ENCODE assay signal across 13 cellular contexts in the genomic region with DNA sequence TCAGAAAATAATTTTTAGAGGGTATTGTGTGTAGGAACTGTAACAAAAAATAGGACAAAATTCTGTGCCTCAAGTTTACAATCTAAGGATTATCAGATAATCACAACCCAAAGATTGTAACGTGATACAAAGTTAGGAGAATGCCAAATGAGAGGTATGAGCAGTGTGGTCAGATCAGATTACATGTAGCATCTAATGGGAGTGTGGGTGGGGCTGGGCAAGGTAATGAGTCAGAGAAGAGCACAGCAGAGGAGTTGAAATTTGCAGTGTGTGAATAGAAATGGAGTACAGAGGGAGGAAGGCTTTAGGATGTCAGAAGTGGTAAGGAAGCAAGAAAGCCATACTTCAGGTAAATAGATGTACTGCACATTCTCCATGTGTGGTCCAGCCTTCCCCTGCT.
DNase-seq lines count a peak whose midpoint lies in the region; ATAC-seq and TF ChIP-seq lines count a peak whose summit lies in the region.
"Had no signal": no experiment of that assay in that cellular context is flagged by ENCODE, and none has a peak within 500 bp of the region (broad histone marks: within the 10 kb centered on the region; RNA-seq: fewer than 3 reads in every experiment).

No MANE protein-coding gene starts in this region.

- H3K27ac ChIP-seq in SK-N-SH (ENCODE audit: low read depth in 2 of 2, low read length in 1 of 2) (no peak overlapping the region), sigmoid colon (no peak overlapping the region), neural progenitor cell (no peak overlapping the region)

- WGBS in SK-N-SH (ENCODE audit: low lambda C conversion rate): 0% methylated on average over 1 of the region's 1 CpG
- WGBS in sigmoid colon, 2 donors: 16 to 44% methylated on average over 1 of the region's 1 CpG

- intact Hi-C loops in sigmoid colon (cut with DNase I): no loop called here

- H3K79me2 ChIP-seq in SK-N-SH (ENCODE audit: insufficient read depth) (no peaks in the 10 kb centered on the region), neural progenitor cell (ENCODE audit: low read depth) (no peaks in the 10 kb centered on the region)

- H3K27me3 ChIP-seq in SK-N-SH (ENCODE audit: insufficient read depth) (no peaks in the 10 kb centered on the region), sigmoid colon (no peaks in the 10 kb centered on the region), neural progenitor cell (no peaks in the 10 kb centered on the region)

- no peak overlapping the region for H3K9ac ChIP-seq in SK-N-SH
- H3K9ac ChIP-seq in neural progenitor cell: no peak overlapping the region

- ATAC-seq in SK-N-SH treated with all-trans-retinoic acid at 6 μM for 48 hours (0 out of 3 replicates have a peak, but pooled peaks have one; percentile 18), GM21526 (IDR thresholded peaks at IDR 0.05; ENCODE audit: low FRiP score, unreplicated experiment) (no peak)
- ATAC-seq: activated CD8-positive, alpha-beta memory T cell treated with anti-CD3 and anti-CD28 coated beads, Interleukin-2, amount 10 ng/mL, durations not matched to agents 7 days and 5 days had no signal

- H3K4me3 ChIP-seq in SK-N-SH (ENCODE audit: low read depth in 2 of 2, low read length in 1 of 2) (no peak overlapping the region), fibroblast of villous mesenchyme (ENCODE audit: low read depth, low read length) (no peak overlapping the region), sigmoid colon (no peak overlapping the region), neural progenitor cell (no peak overlapping the region)

- H3K4me2 ChIP-seq in SK-N-SH (no peak overlapping the region), neural progenitor cell (no peak overlapping the region)

- H3K9me3 ChIP-seq in SK-N-SH (0 out of 2 replicates have a peak, but pooled peaks cover 2% of the 10 kb centered on the region), sigmoid colon (no peaks in the 10 kb centered on the region), neural progenitor cell (ENCODE audit: low read depth) (no peaks in the 10 kb centered on the region)

- H3K9me3 Mint-ChIP-seq in neural progenitor cell: no peaks in the 10 kb centered on the region
- H3K9me3 Mint-ChIP-seq: activated naive CD4-positive, alpha-beta T cell treated with anti-CD3 and anti-CD28 coated beads, Interleukin-2, amount 50 U/mL, for 24 hours had no signal

- H3K4me1 Mint-ChIP-seq in neural progenitor cell: peaks cover 11% of the 10 kb centered on the region
- H3K4me1 Mint-ChIP-seq: activated CD8-positive, alpha-beta memory T cell treated with anti-CD3 and anti-CD28 coated beads, Interleukin-2, amount 10 ng/mL, durations not matched to agents 7 days and 5 days; activated naive CD4-positive, alpha-beta T cell treated with anti-CD3 and anti-CD28 coated beads, Interleukin-2, amount 50 U/mL, for 24 hours had no signal

- no peaks in the 10 kb centered on the region for H3K36me3 Mint-ChIP-seq in neural progenitor cell
- H3K36me3 Mint-ChIP-seq: activated naive CD4-positive, alpha-beta T cell treated with anti-CD3 and anti-CD28 coated beads, Interleukin-2, amount 50 U/mL, for 24 hours had no signal

- H3K36me3 ChIP-seq in SK-N-SH (replicated peaks in 1 of 2; ENCODE audit: control insufficient read depth in 1 of 2, insufficient read depth in 2 of 2, low read length in 1 of 2) (no peaks in the 10 kb centered on the region), sigmoid colon (no peaks in the 10 kb centered on the region), neural progenitor cell (no peaks in the 10 kb centered on the region)

- TF ChIP-seq EP300 in SK-N-SH (IDR thresholded peaks at IDR 0.05; ENCODE audit: borderline replicate concordance in 1 of 2, low read depth in 1 of 2, low read length in 1 of 2): no peak
- no peak for TF ChIP-seq EP300 in sigmoid colon (IDR thresholded peaks at IDR 0.05)

- no peak for DNase-seq in SK-N-SH
- DNase-seq in SW480 (ENCODE audit: low spot score): peak; percentile 54
- peak; percentile 21 for DNase-seq in fibroblast of villous mesenchyme (ENCODE audit: low read depth)
- no peak for DNase-seq in sigmoid colon
- DNase-seq in LoVo (ENCODE audit: low spot score): no peak
- DNase-seq in neural progenitor cell (ENCODE audit: low spot score): no peak
- DNase-seq: activated CD4-positive, CD25-positive, alpha-beta regulatory T cell; activated CD8-positive, alpha-beta memory T cell treated with anti-CD3 and anti-CD28 coated beads, Interleukin-2, amount 10 ng/mL, durations not matched to agents 7 days and 5 days; COR-L47; T-helper 1 cell had no signal

- CTCF ChIA-PET in SK-N-SH (lab: Yijun Ruan, JAX): no interaction called here

- H2AFZ ChIP-seq in SK-N-SH (ENCODE audit: low read depth) (no peak overlapping the region), neural progenitor cell (replicated peaks) (no peak overlapping the region)

- TF ChIP-seq CTCF in SK-N-SH (IDR thresholded peaks at IDR 0.05) (no peak), fibroblast of villous mesenchyme (IDR thresholded peaks at IDR 0.05; ENCODE audit: insufficient read depth, low read depth, low read length) (no peak), sigmoid colon (IDR thresholded peaks at IDR 0.05) (no peak), neural progenitor cell (IDR thresholded peaks at IDR 0.05) (no peak)

- no peaks in the 10 kb centered on the region for H4K20me1 ChIP-seq in SK-N-SH (ENCODE audit: insufficient read depth)
- H4K20me1 ChIP-seq in neural progenitor cell (ENCODE audit: low read depth): no peaks in the 10 kb centered on the region

- no peak overlapping the region for H3K27ac Mint-ChIP-seq in neural progenitor cell
- H3K27ac Mint-ChIP-seq: activated CD8-positive, alpha-beta memory T cell treated with anti-CD3 and anti-CD28 coated beads, Interleukin-2, amount 10 ng/mL, durations not matched to agents 7 days and 5 days; activated naive CD4-positive, alpha-beta T cell treated with anti-CD3 and anti-CD28 coated beads, Interleukin-2, amount 50 U/mL, for 24 hours had no signal

- H3F3A ChIP-seq in SK-N-SH (replicated peaks; ENCODE audit: insufficient read depth) (no peaks in the 10 kb centered on the region), neural progenitor cell (ENCODE audit: low read depth) (no peaks in the 10 kb centered on the region)

- H3K4me3 Mint-ChIP-seq in neural progenitor cell: no peak overlapping the region
- H3K4me3 Mint-ChIP-seq: activated CD8-positive, alpha-beta memory T cell treated with anti-CD3 and anti-CD28 coated beads, Interleukin-2, amount 10 ng/mL, durations not matched to agents 7 days and 5 days; activated naive CD4-positive, alpha-beta T cell treated with anti-CD3 and anti-CD28 coated beads, Interleukin-2, amount 50 U/mL, for 24 hours had no signal

- H3K9me2 ChIP-seq in SK-N-SH: no peaks in the 10 kb centered on the region

- TF ChIP-seq RAD21 in SK-N-SH (IDR thresholded peaks at IDR 0.05; ENCODE audit: low read length): no peak

- no peaks in the 10 kb centered on the region for H3K4me1 ChIP-seq in SK-N-SH (ENCODE audit: control insufficient read depth in 1 of 2, insufficient read depth in 2 of 2, low read depth in 1 of 2, low read length in 1 of 2)
- H3K4me1 ChIP-seq in sigmoid colon: no peaks in the 10 kb centered on the region
- no peaks in the 10 kb centered on the region for H3K4me1 ChIP-seq in neural progenitor cell

- no peak for TF ChIP-seq POLR2A in sigmoid colon (IDR thresholded peaks at IDR 0.05)

- POLR2A ChIA-PET in SK-N-SH (lab: Yijun Ruan, JAX): no interaction called here

- H3K27me3 Mint-ChIP-seq in neural progenitor cell (ENCODE audit: insufficient read depth, low read depth): no peaks in the 10 kb centered on the region
- H3K27me3 Mint-ChIP-seq: activated CD8-positive, alpha-beta memory T cell treated with anti-CD3 and anti-CD28 coated beads, Interleukin-2, amount 10 ng/mL, durations not matched to agents 7 days and 5 days; activated naive CD4-positive, alpha-beta T cell treated with anti-CD3 and anti-CD28 coated beads, Interleukin-2, amount 50 U/mL, for 24 hours had no signal

TF ChIP-seq in SK-N-SH, 30 proteins besides CTCF, POLR2A, EP300 and RAD21:
- TF ChIP-seq GABPA (IDR thresholded peaks at IDR 0.05; ENCODE audit: low read depth): no peak
TF ChIP-seq in SK-N-SH: peak in this region for 0.

Comparison
In these comparisons a context has a peak if more than half of its experiments do, and no peak if none do; other contexts are left out.
1. DNase-seq: peak in SW480 (single experiment) and fibroblast of villous mesenchyme (single experiment); none in SK-N-SH (single experiment), sigmoid colon (single experiment), LoVo (single experiment) and neural progenitor cell (single experiment).